Comparison of ENCODE assay signal across 8 cellular contexts in genomic region chr3:138188013-138188352, GRCh38. TPM values are rescaled to one million over a fixed set of nuclear protein-coding genes. Genes with fewer than 3 reads are reported as not detected.
DNase-seq lines count a peak whose midpoint lies in the region; ATAC-seq and TF ChIP-seq lines count a peak whose summit lies in the region.

No MANE protein-coding gene starts in this region.

- DNase-seq in GM06990 (ENCODE audit: extremely low read depth, insufficient read length) (no peak), hepatocyte (ENCODE audit: low spot score) (no peak), NCI-H446 treated with DMSO at 0.1 percent for 48 hours (lab: John Stamatoyannopoulos, UW) (no peak), left colon (no peak), globus pallidus (ENCODE audit: low spot score) (no peak)
- peak; percentile 38 for DNase-seq in activated naive CD8-positive, alpha-beta T cell treated with anti-CD3 and anti-CD28 coated beads, Interleukin-2, amount 50 U/mL, for 24 hours
- DNase-seq in stimulated activated effector memory CD8-positive, alpha-beta T cell treated with anti-CD3 and anti-CD28 coated beads, Interleukin-12 subunit alpha, Interleukin-12 subunit beta, amount 100 ng/mL, for 72 hours (ENCODE audit: low spot score in 2 of 2): no peak

- peak; percentile 31 for ATAC-seq in activated naive CD8-positive, alpha-beta T cell treated with anti-CD3 and anti-CD28 coated beads, Interleukin-2, amount 50 U/mL, for 24 hours
- ATAC-seq in stimulated activated effector memory CD8-positive, alpha-beta T cell treated with anti-CD3 and anti-CD28 coated beads, Interleukin-12 subunit alpha, Interleukin-12 subunit beta, amount 100 ng/mL, for 72 hours: peak; percentile 25
- ATAC-seq in left colon: no peak

- H3K9me2 ChIP-seq in hepatocyte (replicated peaks; ENCODE audit: insufficient read depth): no peaks in the 10 kb centered on the region

- H3K27ac ChIP-seq in HUES64 (ENCODE audit: low read depth, low read length) (peak overlapping the region; percentile 91), hepatocyte (peak overlapping the region; percentile 98)

- peak overlapping the region; percentile 95 for H3K4me3 Mint-ChIP-seq in activated naive CD8-positive, alpha-beta T cell treated with anti-CD3 and anti-CD28 coated beads, Interleukin-2, amount 50 U/mL, for 24 hours
- H3K4me3 Mint-ChIP-seq in stimulated activated effector memory CD8-positive, alpha-beta T cell treated with anti-CD3 and anti-CD28 coated beads, Interleukin-12 subunit alpha, Interleukin-12 subunit beta, amount 100 ng/mL, for 72 hours: peak overlapping the region; percentile 86

- peaks cover 33% of the 10 kb centered on the region for H3K4me1 Mint-ChIP-seq in activated naive CD8-positive, alpha-beta T cell treated with anti-CD3 and anti-CD28 coated beads, Interleukin-2, amount 50 U/mL, for 24 hours
- peaks cover 41% of the 10 kb centered on the region for H3K4me1 Mint-ChIP-seq in stimulated activated effector memory CD8-positive, alpha-beta T cell treated with anti-CD3 and anti-CD28 coated beads, Interleukin-12 subunit alpha, Interleukin-12 subunit beta, amount 100 ng/mL, for 72 hours

- peak overlapping the region; percentile 90 for H3K9ac ChIP-seq in HUES64 (ENCODE audit: low read depth, low read length)

- WGBS in HUES64: 3% methylated on average over 11 of the region's 11 CpGs
- under 1% methylated on average over 11 of the region's 11 CpGs for WGBS in hepatocyte (ENCODE audit: low lambda C conversion rate, missing lambda C conversion rate)

- H3K27me3 ChIP-seq in GM06990 (replicated peaks; ENCODE audit: control insufficient read depth, insufficient read depth, low read length) (no peaks in the 10 kb centered on the region), HUES64 (ENCODE audit: insufficient read depth, low read length) (peaks cover 20% of the 10 kb centered on the region; the same call in 1 of the 2 replicates), hepatocyte (no peaks in the 10 kb centered on the region)

- H3K9me3 Mint-ChIP-seq in activated naive CD8-positive, alpha-beta T cell treated with anti-CD3 and anti-CD28 coated beads, Interleukin-2, amount 50 U/mL, for 24 hours: no peaks in the 10 kb centered on the region
- H3K9me3 Mint-ChIP-seq in stimulated activated effector memory CD8-positive, alpha-beta T cell treated with anti-CD3 and anti-CD28 coated beads, Interleukin-12 subunit alpha, Interleukin-12 subunit beta, amount 100 ng/mL, for 72 hours: no peaks in the 10 kb centered on the region

- H3K27me3 Mint-ChIP-seq in activated naive CD8-positive, alpha-beta T cell treated with anti-CD3 and anti-CD28 coated beads, Interleukin-2, amount 50 U/mL, for 24 hours: peaks cover 11% of the 10 kb centered on the region

- H3K4me2 ChIP-seq in hepatocyte: peak overlapping the region; percentile 79

- peaks cover 49% of the 10 kb centered on the region for H3K79me2 ChIP-seq in hepatocyte

- H3K36me3 ChIP-seq in GM06990 (ENCODE audit: control insufficient read depth, insufficient read depth, low read length): no peaks in the 10 kb centered on the region; the same call in 1 of the 2 replicates
- peaks cover 28% of the 10 kb centered on the region for H3K36me3 ChIP-seq in HUES64 (ENCODE audit: insufficient read depth, low read length)
- H3K36me3 ChIP-seq in hepatocyte (replicated peaks; ENCODE audit: insufficient read depth, low read depth): no peaks in the 10 kb centered on the region

- TF ChIP-seq CTCF in GM06990 (IDR thresholded peaks at IDR 0.05; ENCODE audit: insufficient read depth, low read length, poor library complexity, severe bottlenecking) (no peak), hepatocyte (IDR thresholded peaks at IDR 0.05; ENCODE audit: poor library complexity) (no peak)

- peak overlapping the region; percentile 97 for H3K27ac Mint-ChIP-seq in activated naive CD8-positive, alpha-beta T cell treated with anti-CD3 and anti-CD28 coated beads, Interleukin-2, amount 50 U/mL, for 24 hours
- peak overlapping the region; percentile 98 for H3K27ac Mint-ChIP-seq in stimulated activated effector memory CD8-positive, alpha-beta T cell treated with anti-CD3 and anti-CD28 coated beads, Interleukin-12 subunit alpha, Interleukin-12 subunit beta, amount 100 ng/mL, for 72 hours

- peaks cover 16% of the 10 kb centered on the region for H3K36me3 Mint-ChIP-seq in activated naive CD8-positive, alpha-beta T cell treated with anti-CD3 and anti-CD28 coated beads, Interleukin-2, amount 50 U/mL, for 24 hours (ENCODE audit: low read depth)
- peaks cover 17% of the 10 kb centered on the region for H3K36me3 Mint-ChIP-seq in stimulated activated effector memory CD8-positive, alpha-beta T cell treated with anti-CD3 and anti-CD28 coated beads, Interleukin-12 subunit alpha, Interleukin-12 subunit beta, amount 100 ng/mL, for 72 hours

- intact Hi-C loops in left colon (cut with DNase I, micrococcal nuclease): no loop called here

- H3K4me1 ChIP-seq in HUES64 (ENCODE audit: insufficient read depth, low read length): peaks cover 16% of the 10 kb centered on the region
- H3K4me1 ChIP-seq in hepatocyte (ENCODE audit: insufficient read depth): peaks cover 10% of the 10 kb centered on the region

- H3K4me3 ChIP-seq in GM06990 (replicated peaks; ENCODE audit: low read depth, low read length) (peak overlapping the region; percentile 94), HUES64 (ENCODE audit: low read length) (peak overlapping the region; percentile 70), hepatocyte (peak overlapping the region; percentile 17)

- peak overlapping the region; percentile 64 for H2AFZ ChIP-seq in hepatocyte

- H4K20me1 ChIP-seq in hepatocyte (ENCODE audit: insufficient read depth, poor library complexity, severe bottlenecking): peaks cover 24% of the 10 kb centered on the region

- H3K9me3 ChIP-seq in HUES64 (ENCODE audit: insufficient read depth, low read depth, low read length): no peaks in the 10 kb centered on the region
- no peaks in the 10 kb centered on the region for H3K9me3 ChIP-seq in hepatocyte (ENCODE audit: low read depth)

RNA-seq across cellular contexts. Expression of gene ARMC8, which starts 0.9 kb away (rescaled TPM):
- 41.6 TPM for polyA plus RNA-seq in HUES64 (2013, experiment 1 of 2)
- polyA plus RNA-seq in HUES64 (2013, experiment 2 of 2): 31.0 TPM
- total RNA-seq in hepatocyte (47.0 and 52.4 TPM in 2 replicates), left colon (10 to 100 TPM; 37.5 to 40.7 TPM)
- polyA plus RNA-seq in hepatocyte: 44.0 and 46.4 TPM in 2 replicates

RNA-seq across cellular contexts. Expression of gene DBR1, which starts 13.3 kb away (rescaled TPM):
- 14.6 TPM for polyA plus RNA-seq in HUES64 (2013, experiment 1 of 2)
- polyA plus RNA-seq in HUES64 (2013, experiment 2 of 2): 16.7 TPM
- total RNA-seq in hepatocyte (13.8 and 14.3 TPM in 2 replicates), left colon (10 to 100 TPM; 10.7 to 10.8 TPM)
- 8.2 and 8.6 TPM in 2 replicates for polyA plus RNA-seq in hepatocyte

RNA-seq across cellular contexts. Expression of gene A4GNT, which starts 55.8 kb away (rescaled TPM):
- not detected for polyA plus RNA-seq in HUES64 (2013, experiment 1 of 2)
- not detected for polyA plus RNA-seq in HUES64 (2013, experiment 2 of 2)
- 0.16 and 0.67 TPM in 2 replicates for total RNA-seq in hepatocyte
- polyA plus RNA-seq in hepatocyte: 0.28 TPM in 1 of 2 replicates, not detected in the other
- total RNA-seq in left colon: not detected

Comparison
In these comparisons a context has a peak if more than half of its experiments do, and no peak if none do; other contexts are left out.
1. H3K4me3 ChIP-seq: peak in every context shown above with its lines; median percentile 94 in GM06990; 70 in HUES64; 17 in hepatocyte.